Comparison of ENCODE assay signal across 1 cellular context in the genomic region with DNA sequence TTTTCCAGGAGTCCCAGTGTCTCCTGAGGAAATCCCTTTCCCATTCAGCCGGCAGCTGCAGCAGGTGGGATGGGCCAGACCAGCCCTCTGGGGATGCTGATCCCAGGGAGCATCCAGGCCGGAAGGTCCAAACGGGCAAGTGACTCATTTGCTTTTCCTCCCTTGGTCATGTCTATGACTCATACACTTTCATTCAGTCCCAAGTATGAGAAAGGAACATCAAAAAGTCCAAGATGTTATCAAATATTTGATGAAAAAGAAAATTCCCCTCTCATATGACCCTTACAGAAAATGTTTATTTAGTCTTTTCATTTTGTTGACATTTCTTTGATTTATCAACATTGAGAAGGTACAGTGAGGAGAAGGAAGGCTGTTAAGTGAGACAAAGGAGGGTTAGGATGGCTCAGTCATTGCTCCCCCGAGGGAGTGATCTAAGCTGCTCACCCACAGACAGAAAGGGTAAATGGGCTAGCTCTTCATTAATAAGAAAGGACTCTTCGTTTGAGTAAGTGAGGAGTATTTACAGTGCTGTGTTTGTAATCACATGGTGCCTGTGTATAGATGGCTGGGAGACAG.
TF ChIP-seq lines count a peak whose summit lies in the region.

No MANE protein-coding gene starts in this region.

TF ChIP-seq in HepG2, 621 proteins besides CTCF, POLR2A, EP300 and RAD21 (continued from another document and continues in another):
- TF ChIP-seq, protein P1, sequence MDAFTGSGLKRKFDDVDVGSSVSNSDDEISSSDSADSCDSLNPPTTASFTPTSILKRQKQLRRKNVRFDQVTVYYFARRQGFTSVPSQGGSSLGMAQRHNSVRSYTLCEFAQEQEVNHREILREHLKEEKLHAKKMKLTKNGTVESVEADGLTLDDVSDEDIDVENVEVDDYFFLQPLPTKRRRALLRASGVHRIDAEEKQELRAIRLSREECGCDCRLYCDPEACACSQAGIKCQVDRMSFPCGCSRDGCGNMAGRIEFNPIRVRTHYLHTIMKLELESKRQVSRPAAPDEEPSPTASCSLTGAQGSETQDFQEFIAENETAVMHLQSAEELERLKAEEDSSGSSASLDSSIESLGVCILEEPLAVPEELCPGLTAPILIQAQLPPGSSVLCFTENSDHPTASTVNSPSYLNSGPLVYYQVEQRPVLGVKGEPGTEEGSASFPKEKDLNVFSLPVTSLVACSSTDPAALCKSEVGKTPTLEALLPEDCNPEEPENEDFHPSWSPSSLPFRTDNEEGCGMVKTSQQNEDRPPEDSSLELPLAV (CRISPR knock-in tag; conservative IDR thresholded peaks at IDR 0.05; ENCODE audit: low read depth), result no peak
- TF ChIP-seq MYNN (CRISPR knock-in tag; IDR thresholded peaks at IDR 0.05; ENCODE audit: low read depth), result no peak
- TF ChIP-seq, protein P2, sequence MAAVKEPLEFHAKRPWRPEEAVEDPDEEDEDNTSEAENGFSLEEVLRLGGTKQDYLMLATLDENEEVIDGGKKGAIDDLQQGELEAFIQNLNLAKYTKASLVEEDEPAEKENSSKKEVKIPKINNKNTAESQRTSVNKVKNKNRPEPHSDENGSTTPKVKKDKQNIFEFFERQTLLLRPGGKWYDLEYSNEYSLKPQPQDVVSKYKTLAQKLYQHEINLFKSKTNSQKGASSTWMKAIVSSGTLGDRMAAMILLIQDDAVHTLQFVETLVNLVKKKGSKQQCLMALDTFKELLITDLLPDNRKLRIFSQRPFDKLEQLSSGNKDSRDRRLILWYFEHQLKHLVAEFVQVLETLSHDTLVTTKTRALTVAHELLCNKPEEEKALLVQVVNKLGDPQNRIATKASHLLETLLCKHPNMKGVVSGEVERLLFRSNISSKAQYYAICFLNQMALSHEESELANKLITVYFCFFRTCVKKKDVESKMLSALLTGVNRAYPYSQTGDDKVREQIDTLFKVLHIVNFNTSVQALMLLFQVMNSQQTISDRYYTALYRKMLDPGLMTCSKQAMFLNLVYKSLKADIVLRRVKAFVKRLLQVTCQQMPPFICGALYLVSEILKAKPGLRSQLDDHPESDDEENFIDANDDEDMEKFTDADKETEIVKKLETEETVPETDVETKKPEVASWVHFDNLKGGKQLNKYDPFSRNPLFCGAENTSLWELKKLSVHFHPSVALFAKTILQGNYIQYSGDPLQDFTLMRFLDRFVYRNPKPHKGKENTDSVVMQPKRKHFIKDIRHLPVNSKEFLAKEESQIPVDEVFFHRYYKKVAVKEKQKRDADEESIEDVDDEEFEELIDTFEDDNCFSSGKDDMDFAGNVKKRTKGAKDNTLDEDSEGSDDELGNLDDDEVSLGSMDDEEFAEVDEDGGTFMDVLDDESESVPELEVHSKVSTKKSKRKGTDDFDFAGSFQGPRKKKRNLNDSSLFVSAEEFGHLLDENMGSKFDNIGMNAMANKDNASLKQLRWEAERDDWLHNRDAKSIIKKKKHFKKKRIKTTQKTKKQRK (IDR thresholded peaks at IDR 0.05; ENCODE audit: low read length), result no peak
- TF ChIP-seq NR2C2 (CRISPR knock-in tag; IDR thresholded peaks at IDR 0.05; ENCODE audit: borderline replicate concordance), result no peak
- no peak for TF ChIP-seq SIN3A (IDR thresholded peaks at IDR 0.05; ENCODE audit: borderline replicate concordance, low read depth, low read length)
- TF ChIP-seq ZNF713 (CRISPR knock-in tag; IDR thresholded peaks at IDR 0.05), result no peak
- TF ChIP-seq, protein P3, sequence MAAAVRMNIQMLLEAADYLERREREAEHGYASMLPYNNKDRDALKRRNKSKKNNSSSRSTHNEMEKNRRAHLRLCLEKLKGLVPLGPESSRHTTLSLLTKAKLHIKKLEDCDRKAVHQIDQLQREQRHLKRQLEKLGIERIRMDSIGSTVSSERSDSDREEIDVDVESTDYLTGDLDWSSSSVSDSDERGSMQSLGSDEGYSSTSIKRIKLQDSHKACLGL (CRISPR knock-in tag; IDR thresholded peaks at IDR 0.05), result no peak
- no peak for TF ChIP-seq ZNF790 (CRISPR knock-in tag; IDR thresholded peaks at IDR 0.05; ENCODE audit: borderline replicate concordance)
- no peak for TF ChIP-seq SP2 (CRISPR knock-in tag; IDR thresholded peaks at IDR 0.05)
- no peak for TF ChIP-seq JDP2 (CRISPR knock-in tag; IDR thresholded peaks at IDR 0.05; ENCODE audit: borderline replicate concordance)
- TF ChIP-seq ZNF7 (CRISPR knock-in tag; IDR thresholded peaks at IDR 0.05), result no peak
- TF ChIP-seq ZSCAN20 (CRISPR knock-in tag; IDR thresholded peaks at IDR 0.05; ENCODE audit: borderline replicate concordance), result no peak
- TF ChIP-seq, protein P4, sequence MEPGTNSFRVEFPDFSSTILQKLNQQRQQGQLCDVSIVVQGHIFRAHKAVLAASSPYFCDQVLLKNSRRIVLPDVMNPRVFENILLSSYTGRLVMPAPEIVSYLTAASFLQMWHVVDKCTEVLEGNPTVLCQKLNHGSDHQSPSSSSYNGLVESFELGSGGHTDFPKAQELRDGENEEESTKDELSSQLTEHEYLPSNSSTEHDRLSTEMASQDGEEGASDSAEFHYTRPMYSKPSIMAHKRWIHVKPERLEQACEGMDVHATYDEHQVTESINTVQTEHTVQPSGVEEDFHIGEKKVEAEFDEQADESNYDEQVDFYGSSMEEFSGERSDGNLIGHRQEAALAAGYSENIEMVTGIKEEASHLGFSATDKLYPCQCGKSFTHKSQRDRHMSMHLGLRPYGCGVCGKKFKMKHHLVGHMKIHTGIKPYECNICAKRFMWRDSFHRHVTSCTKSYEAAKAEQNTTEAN (CRISPR knock-in tag; conservative IDR thresholded peaks at IDR 0.05), result no peak
- TF ChIP-seq RXRA (CRISPR knock-in tag; IDR thresholded peaks at IDR 0.05), result peak; percentile 61; the same call in 1 of the 2 replicates
- TF ChIP-seq, protein P5, sequence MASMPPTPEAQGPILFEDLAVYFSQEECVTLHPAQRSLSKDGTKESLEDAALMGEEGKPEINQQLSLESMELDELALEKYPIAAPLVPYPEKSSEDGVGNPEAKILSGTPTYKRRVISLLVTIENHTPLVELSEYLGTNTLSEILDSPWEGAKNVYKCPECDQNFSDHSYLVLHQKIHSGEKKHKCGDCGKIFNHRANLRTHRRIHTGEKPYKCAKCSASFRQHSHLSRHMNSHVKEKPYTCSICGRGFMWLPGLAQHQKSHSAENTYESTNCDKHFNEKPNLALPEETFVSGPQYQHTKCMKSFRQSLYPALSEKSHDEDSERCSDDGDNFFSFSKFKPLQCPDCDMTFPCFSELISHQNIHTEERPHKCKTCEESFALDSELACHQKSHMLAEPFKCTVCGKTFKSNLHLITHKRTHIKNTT (CRISPR knock-in tag; IDR thresholded peaks at IDR 0.05), result no peak
- TF ChIP-seq POLR2G (IDR thresholded peaks at IDR 0.05; ENCODE audit: low read depth, low read length), result no peak
- no peak for TF ChIP-seq ZNF530 (CRISPR knock-in tag; IDR thresholded peaks at IDR 0.05; ENCODE audit: low read depth)
- TF ChIP-seq, protein P6, sequence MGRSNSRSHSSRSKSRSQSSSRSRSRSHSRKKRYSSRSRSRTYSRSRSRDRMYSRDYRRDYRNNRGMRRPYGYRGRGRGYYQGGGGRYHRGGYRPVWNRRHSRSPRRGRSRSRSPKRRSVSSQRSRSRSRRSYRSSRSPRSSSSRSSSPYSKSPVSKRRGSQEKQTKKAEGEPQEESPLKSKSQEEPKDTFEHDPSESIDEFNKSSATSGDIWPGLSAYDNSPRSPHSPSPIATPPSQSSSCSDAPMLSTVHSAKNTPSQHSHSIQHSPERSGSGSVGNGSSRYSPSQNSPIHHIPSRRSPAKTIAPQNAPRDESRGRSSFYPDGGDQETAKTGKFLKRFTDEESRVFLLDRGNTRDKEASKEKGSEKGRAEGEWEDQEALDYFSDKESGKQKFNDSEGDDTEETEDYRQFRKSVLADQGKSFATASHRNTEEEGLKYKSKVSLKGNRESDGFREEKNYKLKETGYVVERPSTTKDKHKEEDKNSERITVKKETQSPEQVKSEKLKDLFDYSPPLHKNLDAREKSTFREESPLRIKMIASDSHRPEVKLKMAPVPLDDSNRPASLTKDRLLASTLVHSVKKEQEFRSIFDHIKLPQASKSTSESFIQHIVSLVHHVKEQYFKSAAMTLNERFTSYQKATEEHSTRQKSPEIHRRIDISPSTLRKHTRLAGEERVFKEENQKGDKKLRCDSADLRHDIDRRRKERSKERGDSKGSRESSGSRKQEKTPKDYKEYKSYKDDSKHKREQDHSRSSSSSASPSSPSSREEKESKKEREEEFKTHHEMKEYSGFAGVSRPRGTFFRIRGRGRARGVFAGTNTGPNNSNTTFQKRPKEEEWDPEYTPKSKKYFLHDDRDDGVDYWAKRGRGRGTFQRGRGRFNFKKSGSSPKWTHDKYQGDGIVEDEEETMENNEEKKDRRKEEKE (IDR thresholded peaks at IDR 0.05), result no peak
- TF ChIP-seq CENPX (CRISPR knock-in tag; IDR thresholded peaks at IDR 0.05), result no peak
- no peak for TF ChIP-seq ZFP82 (CRISPR knock-in tag; IDR thresholded peaks at IDR 0.05; ENCODE audit: borderline replicate concordance)
- TF ChIP-seq GABPB1 (CRISPR knock-in tag; IDR thresholded peaks at IDR 0.05), result peak; percentile 45
- TF ChIP-seq NBN (conservative IDR thresholded peaks at IDR 0.05), result no peak
- no peak for TF ChIP-seq ZNF572 (CRISPR knock-in tag; IDR thresholded peaks at IDR 0.05)
- peak; percentile 68; the same call in 1 of the 2 replicates for TF ChIP-seq HDAC2 (CRISPR knock-in tag; IDR thresholded peaks at IDR 0.05)
- TF ChIP-seq, protein P7, sequence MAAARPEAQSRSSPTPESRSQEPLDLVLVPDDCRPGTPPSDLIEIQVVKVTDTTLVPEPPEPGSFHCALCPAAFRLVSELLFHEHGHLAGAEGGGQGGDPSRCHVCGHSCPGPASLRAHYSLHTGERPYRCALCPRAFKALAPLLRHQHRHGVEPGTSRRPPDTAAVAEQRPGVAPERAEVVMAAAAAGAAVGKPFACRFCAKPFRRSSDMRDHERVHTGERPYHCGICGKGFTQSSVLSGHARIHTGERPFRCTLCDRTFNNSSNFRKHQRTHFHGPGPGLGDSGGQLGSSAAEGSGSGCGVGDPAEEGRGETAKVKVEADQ (CRISPR knock-in tag; IDR thresholded peaks at IDR 0.05; ENCODE audit: borderline replicate concordance), result 0 out of 2 replicates have a peak, but pooled peaks have one; percentile 73
- TF ChIP-seq ZNF777 (CRISPR knock-in tag; IDR thresholded peaks at IDR 0.05), result no peak
- TF ChIP-seq, protein P8, sequence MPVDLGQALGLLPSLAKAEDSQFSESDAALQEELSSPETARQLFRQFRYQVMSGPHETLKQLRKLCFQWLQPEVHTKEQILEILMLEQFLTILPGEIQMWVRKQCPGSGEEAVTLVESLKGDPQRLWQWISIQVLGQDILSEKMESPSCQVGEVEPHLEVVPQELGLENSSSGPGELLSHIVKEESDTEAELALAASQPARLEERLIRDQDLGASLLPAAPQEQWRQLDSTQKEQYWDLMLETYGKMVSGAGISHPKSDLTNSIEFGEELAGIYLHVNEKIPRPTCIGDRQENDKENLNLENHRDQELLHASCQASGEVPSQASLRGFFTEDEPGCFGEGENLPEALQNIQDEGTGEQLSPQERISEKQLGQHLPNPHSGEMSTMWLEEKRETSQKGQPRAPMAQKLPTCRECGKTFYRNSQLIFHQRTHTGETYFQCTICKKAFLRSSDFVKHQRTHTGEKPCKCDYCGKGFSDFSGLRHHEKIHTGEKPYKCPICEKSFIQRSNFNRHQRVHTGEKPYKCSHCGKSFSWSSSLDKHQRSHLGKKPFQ (CRISPR knock-in tag; IDR thresholded peaks at IDR 0.05; ENCODE audit: insufficient replicate concordance), result no peak
- no peak for TF ChIP-seq PITX1 (CRISPR knock-in tag; IDR thresholded peaks at IDR 0.05)
- TF ChIP-seq ZNF660 (CRISPR knock-in tag; IDR thresholded peaks at IDR 0.05; ENCODE audit: borderline replicate concordance, low read depth), result no peak
- TF ChIP-seq NR2F2 (IDR thresholded peaks at IDR 0.05; ENCODE audit: borderline replicate concordance, low read depth), result no peak
- TF ChIP-seq ZNF335 (CRISPR knock-in tag; IDR thresholded peaks at IDR 0.05), result no peak
- TF ChIP-seq, protein P9, sequence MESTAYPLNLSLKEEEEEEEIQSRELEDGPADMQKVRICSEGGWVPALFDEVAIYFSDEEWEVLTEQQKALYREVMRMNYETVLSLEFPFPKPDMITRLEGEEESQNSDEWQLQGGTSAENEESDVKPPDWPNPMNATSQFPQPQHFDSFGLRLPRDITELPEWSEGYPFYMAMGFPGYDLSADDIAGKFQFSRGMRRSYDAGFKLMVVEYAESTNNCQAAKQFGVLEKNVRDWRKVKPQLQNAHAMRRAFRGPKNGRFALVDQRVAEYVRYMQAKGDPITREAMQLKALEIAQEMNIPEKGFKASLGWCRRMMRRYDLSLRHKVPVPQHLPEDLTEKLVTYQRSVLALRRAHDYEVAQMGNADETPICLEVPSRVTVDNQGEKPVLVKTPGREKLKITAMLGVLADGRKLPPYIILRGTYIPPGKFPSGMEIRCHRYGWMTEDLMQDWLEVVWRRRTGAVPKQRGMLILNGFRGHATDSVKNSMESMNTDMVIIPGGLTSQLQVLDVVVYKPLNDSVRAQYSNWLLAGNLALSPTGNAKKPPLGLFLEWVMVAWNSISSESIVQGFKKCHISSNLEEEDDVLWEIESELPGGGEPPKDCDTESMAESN (CRISPR knock-in tag; conservative IDR thresholded peaks at IDR 0.05), result no peak
- TF ChIP-seq ZNF333 (CRISPR knock-in tag; IDR thresholded peaks at IDR 0.05; ENCODE audit: borderline replicate concordance), result no peak
- no peak for TF ChIP-seq ADNP (CRISPR knock-in tag; IDR thresholded peaks at IDR 0.05)
- TF ChIP-seq ZNF766 (CRISPR knock-in tag; IDR thresholded peaks at IDR 0.05; ENCODE audit: borderline replicate concordance), result no peak
- TF ChIP-seq MAZ (IDR thresholded peaks at IDR 0.05; ENCODE audit: borderline replicate concordance, low read depth, low read length), result no peak
- no peak for TF ChIP-seq MAZ (CRISPR knock-in tag; IDR thresholded peaks at IDR 0.05; ENCODE audit: low read depth)
- no peak for TF ChIP-seq ZNF564 (CRISPR knock-in tag; IDR thresholded peaks at IDR 0.05)
- TF ChIP-seq FOXJ3 (CRISPR knock-in tag; IDR thresholded peaks at IDR 0.05; ENCODE audit: borderline replicate concordance), result no peak
- peak; percentile 82 for TF ChIP-seq JUNB (CRISPR knock-in tag; IDR thresholded peaks at IDR 0.05; ENCODE audit: borderline replicate concordance)
- no peak for TF ChIP-seq LCORL (IDR thresholded peaks at IDR 0.05)
- TF ChIP-seq LCORL (CRISPR knock-in tag; IDR thresholded peaks at IDR 0.05), result no peak
- TF ChIP-seq ZFP36L2 (CRISPR knock-in tag; IDR thresholded peaks at IDR 0.05), result no peak
- no peak for TF ChIP-seq CBX5 (CRISPR knock-in tag; IDR thresholded peaks at IDR 0.05; ENCODE audit: borderline replicate concordance)
- no peak for TF ChIP-seq HMGA1 (CRISPR knock-in tag; conservative IDR thresholded peaks at IDR 0.05)
- TF ChIP-seq TBL1XR1 (IDR thresholded peaks at IDR 0.05; ENCODE audit: borderline replicate concordance, low read length, partially characterized antibody), result no peak
- no peak for TF ChIP-seq DR1 (CRISPR knock-in tag; IDR thresholded peaks at IDR 0.05)
- TF ChIP-seq, protein P10, sequence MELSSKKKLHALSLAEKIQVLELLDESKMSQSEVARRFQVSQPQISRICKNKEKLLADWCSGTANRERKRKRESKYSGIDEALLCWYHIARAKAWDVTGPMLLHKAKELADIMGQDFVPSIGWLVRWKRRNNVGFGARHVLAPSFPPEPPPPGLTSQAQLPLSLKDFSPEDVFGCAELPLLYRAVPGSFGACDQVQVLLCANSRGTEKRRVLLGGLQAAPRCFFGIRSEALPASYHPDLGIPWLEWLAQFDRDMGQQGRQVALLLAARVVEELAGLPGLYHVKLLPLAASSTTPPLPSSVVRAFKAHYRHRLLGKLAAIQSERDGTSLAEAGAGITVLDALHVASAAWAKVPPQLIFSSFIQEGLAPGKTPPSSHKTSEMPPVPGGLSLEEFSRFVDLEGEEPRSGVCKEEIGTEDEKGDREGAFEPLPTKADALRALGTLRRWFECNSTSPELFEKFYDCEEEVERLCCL (CRISPR knock-in tag; IDR thresholded peaks at IDR 0.05; ENCODE audit: borderline replicate concordance), result no peak
